In the genomic region with DNA sequence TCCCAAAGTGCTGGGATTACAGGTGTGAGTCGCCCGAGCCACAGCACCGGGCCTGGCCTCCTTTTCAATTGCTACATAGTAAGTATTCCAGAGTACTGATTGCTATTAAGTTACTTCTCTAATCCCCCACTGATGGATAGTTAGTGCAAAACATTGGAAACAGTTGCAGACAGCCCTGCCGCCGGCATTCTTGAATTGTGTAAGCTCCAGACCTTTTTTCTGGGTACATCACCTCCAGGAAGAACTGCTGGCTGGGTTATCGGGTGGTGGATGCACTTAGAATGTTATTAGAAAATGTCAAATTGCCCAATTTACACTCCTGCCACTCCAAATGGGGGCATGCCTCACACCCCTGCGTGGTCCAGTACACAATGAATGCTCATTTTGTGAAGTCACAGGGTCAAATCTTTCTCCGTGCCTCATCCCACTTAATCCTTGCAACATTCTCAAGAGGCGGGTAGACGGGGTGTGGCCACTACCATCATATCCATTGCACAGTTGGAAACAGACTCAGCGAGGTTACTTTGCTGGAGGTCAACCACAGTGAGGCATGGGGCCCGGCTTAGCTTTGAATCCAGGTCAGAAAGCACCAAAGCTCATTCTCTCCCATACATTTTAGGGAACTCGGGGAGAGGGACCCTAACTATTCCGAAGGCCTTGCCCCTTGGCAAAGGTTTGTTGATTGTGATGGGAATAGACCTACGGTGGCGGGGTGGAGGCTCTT, we compare ENCODE assay signal across 8 cellular contexts. TPM values are rescaled to one million over a fixed set of nuclear protein-coding genes. Genes with fewer than 3 reads are reported as not detected.
DNase-seq lines count a peak whose midpoint lies in the region; TF ChIP-seq lines count a peak whose summit lies in the region.

No MANE protein-coding gene starts in this region.

- peaks cover 38% of the 10 kb centered on the region for H3K4me1 Mint-ChIP-seq in activated CD4-positive, alpha-beta T cell treated with anti-CD3 and anti-CD28 coated beads, Interleukin-2, amount 10 ng/mL, durations not matched to agents 24 days and 14 days
- peaks cover 11% of the 10 kb centered on the region for H3K4me1 Mint-ChIP-seq in glutamatergic neuron (ENCODE audit: low read depth, unreplicated experiment)

- peaks cover 33% of the 10 kb centered on the region for H3K36me3 Mint-ChIP-seq in activated CD4-positive, alpha-beta T cell treated with anti-CD3 and anti-CD28 coated beads, Interleukin-2, amount 10 ng/mL, durations not matched to agents 24 days and 14 days (ENCODE audit: low read depth)
- no peaks in the 10 kb centered on the region for H3K36me3 Mint-ChIP-seq in glutamatergic neuron (ENCODE audit: unreplicated experiment)

- H3K27me3 ChIP-seq in SU-DHL-6 (ENCODE audit: low read length) (no peaks in the 10 kb centered on the region), suprapubic skin (no peaks in the 10 kb centered on the region)

- no peak for TF ChIP-seq POLR2A in suprapubic skin (IDR thresholded peaks at IDR 0.05)

- no peaks in the 10 kb centered on the region for H3K9me3 Mint-ChIP-seq in activated CD4-positive, alpha-beta T cell treated with anti-CD3 and anti-CD28 coated beads, Interleukin-2, amount 10 ng/mL, durations not matched to agents 24 days and 14 days
- peaks cover 14% of the 10 kb centered on the region for H3K9me3 Mint-ChIP-seq in glutamatergic neuron (ENCODE audit: unreplicated experiment)

- TF ChIP-seq EP300 in suprapubic skin (IDR thresholded peaks at IDR 0.05): no peak

- H3K27ac Mint-ChIP-seq in activated CD4-positive, alpha-beta T cell treated with anti-CD3 and anti-CD28 coated beads, Interleukin-2, amount 10 ng/mL, durations not matched to agents 24 days and 14 days: peak overlapping the region; percentile 94
- H3K27ac Mint-ChIP-seq in glutamatergic neuron (ENCODE audit: unreplicated experiment): peak overlapping the region; percentile 29

- H3K36me3 ChIP-seq in SU-DHL-6 (ENCODE audit: low read length) (0 out of 2 replicates have a peak, but pooled peaks cover 3% of the 10 kb centered on the region), suprapubic skin (no peaks in the 10 kb centered on the region)

- H3K4me3 ChIP-seq in SU-DHL-6 (ENCODE audit: insufficient read depth, low read length, poor library complexity, severe bottlenecking) (peak overlapping the region; percentile 46), suprapubic skin (peak overlapping the region; percentile 61)

- H3K4me1 ChIP-seq in suprapubic skin: peaks cover 42% of the 10 kb centered on the region

- H3K27ac ChIP-seq in SU-DHL-6 (ENCODE audit: low read depth, low read length) (no peak overlapping the region), suprapubic skin (no peak overlapping the region)

- intact Hi-C loops in activated CD4-positive, alpha-beta T cell treated with anti-CD3 and anti-CD28 coated beads, Interleukin-2, amount 10 ng/mL, durations not matched to agents 24 days and 14 days (cut with micrococcal nuclease): loop anchor here (1.0 kb wide), 3 partner anchors 57 to 244 kb away; a partner anchor contains a TSS

- H3K4me2 ChIP-seq in SU-DHL-6 (ENCODE audit: low read depth, low read length, poor library complexity, severe bottlenecking): peak overlapping the region; percentile 69

- peaks cover 25% of the 10 kb centered on the region for H3F3A ChIP-seq in SU-DHL-6 (ENCODE audit: insufficient read depth)

- DNase-seq in activated CD4-positive, alpha-beta T cell treated with anti-CD3 and anti-CD28 coated beads, Interleukin-2, amount 10 ng/mL, durations not matched to agents 24 days and 14 days: no peak
- no peak for DNase-seq in activated CD4-positive, alpha-beta T cell treated with anti-CD3 and anti-CD28 coated beads, Interleukin-2, amount 50 U/mL, for 1 hour
- DNase-seq in glutamatergic neuron (no peak), suprapubic skin (ENCODE audit: low spot score in 2 of 2) (no peak), activated gamma-delta T cell (lab: John Stamatoyannopoulos, UW) (no peak), GM19240 (ENCODE audit: insufficient read length, low spot score) (no peak), OCI-M1 (lab: John Stamatoyannopoulos, UW) (no peak)

- H4K20me1 ChIP-seq in SU-DHL-6 (ENCODE audit: low read depth, low read length): no peaks in the 10 kb centered on the region

- H2AFZ ChIP-seq in SU-DHL-6 (ENCODE audit: low read depth, low read length, severe bottlenecking): peak overlapping the region; percentile 42

- TF ChIP-seq CTCF in SU-DHL-6 (IDR thresholded peaks at IDR 0.05; ENCODE audit: insufficient read depth, low read length, poor library complexity, severe bottlenecking) (no peak), glutamatergic neuron (IDR thresholded peaks at IDR 0.05; ENCODE audit: partially characterized antibody, unreplicated experiment) (no peak), suprapubic skin (IDR thresholded peaks at IDR 0.05) (no peak)

- H3K9ac ChIP-seq in SU-DHL-6 (ENCODE audit: low read length): peak overlapping the region; percentile 49; the same call in 1 of the 2 replicates

- H3K4me3 Mint-ChIP-seq in activated CD4-positive, alpha-beta T cell treated with anti-CD3 and anti-CD28 coated beads, Interleukin-2, amount 10 ng/mL, durations not matched to agents 24 days and 14 days: peak overlapping the region; percentile 88
- peak overlapping the region; percentile 84 for H3K4me3 Mint-ChIP-seq in glutamatergic neuron (ENCODE audit: unreplicated experiment)

- peaks cover 32% of the 10 kb centered on the region for H3K79me2 ChIP-seq in SU-DHL-6 (ENCODE audit: insufficient read depth, low read length)

- H3K27me3 Mint-ChIP-seq in activated CD4-positive, alpha-beta T cell treated with anti-CD3 and anti-CD28 coated beads, Interleukin-2, amount 10 ng/mL, durations not matched to agents 24 days and 14 days: no peaks in the 10 kb centered on the region
- H3K27me3 Mint-ChIP-seq in glutamatergic neuron (ENCODE audit: unreplicated experiment): peaks cover 17% of the 10 kb centered on the region

- H3K9me3 ChIP-seq in SU-DHL-6 (ENCODE audit: insufficient read depth, low read length) (no peaks in the 10 kb centered on the region), suprapubic skin (no peaks in the 10 kb centered on the region)

- 70% methylated on average over 14 of the region's 16 CpGs for WGBS in suprapubic skin

- no peaks in the 10 kb centered on the region for H3K9me2 ChIP-seq in SU-DHL-6 (replicated peaks; ENCODE audit: insufficient read depth, low read length)

RNA-seq across cellular contexts. Expression of a gene that starts 1.0 kb away (rescaled TPM):
- 49.2 and 52.0 TPM in 2 replicates for total RNA-seq in activated CD4-positive, alpha-beta T cell treated with anti-CD3 and anti-CD28 coated beads, Interleukin-2, amount 10 ng/mL, durations not matched to agents 24 days and 14 days
- total RNA-seq in glutamatergic neuron (ENCODE audit: unreplicated experiment) (153 TPM), suprapubic skin (10 to 100 TPM; 34.2 to 82.7 (median 48.7) TPM)

RNA-seq across cellular contexts. Expression of a gene that starts 58.6 kb away (rescaled TPM):
- 158 and 161 TPM in 2 replicates for total RNA-seq in activated CD4-positive, alpha-beta T cell treated with anti-CD3 and anti-CD28 coated beads, Interleukin-2, amount 10 ng/mL, durations not matched to agents 24 days and 14 days
- total RNA-seq in glutamatergic neuron (ENCODE audit: unreplicated experiment): 10.4 TPM
- total RNA-seq in suprapubic skin: 1 to 10 TPM in 3 of 4 donors, under 1 TPM in 1; 0.40 to 3.7 (median 2.8) TPM

Comparison
In these comparisons a context has a peak if more than half of its experiments do, and no peak if none do; other contexts are left out.
1. RNA of a gene that starts 58.6 kb away (total RNA-seq): 158 to 161 TPM in activated CD4-positive, alpha-beta T cell treated with anti-CD3 and anti-CD28 coated beads, Interleukin-2, amount 10 ng/mL, durations not matched to agents 24 days and 14 days; 10.4 TPM in glutamatergic neuron (single experiment) and 0.40 to 3.7 TPM in suprapubic skin; every median in the first group is over 10 times any median in the second.